22 cellular contexts compared by ENCODE assay signal in the genomic region with DNA sequence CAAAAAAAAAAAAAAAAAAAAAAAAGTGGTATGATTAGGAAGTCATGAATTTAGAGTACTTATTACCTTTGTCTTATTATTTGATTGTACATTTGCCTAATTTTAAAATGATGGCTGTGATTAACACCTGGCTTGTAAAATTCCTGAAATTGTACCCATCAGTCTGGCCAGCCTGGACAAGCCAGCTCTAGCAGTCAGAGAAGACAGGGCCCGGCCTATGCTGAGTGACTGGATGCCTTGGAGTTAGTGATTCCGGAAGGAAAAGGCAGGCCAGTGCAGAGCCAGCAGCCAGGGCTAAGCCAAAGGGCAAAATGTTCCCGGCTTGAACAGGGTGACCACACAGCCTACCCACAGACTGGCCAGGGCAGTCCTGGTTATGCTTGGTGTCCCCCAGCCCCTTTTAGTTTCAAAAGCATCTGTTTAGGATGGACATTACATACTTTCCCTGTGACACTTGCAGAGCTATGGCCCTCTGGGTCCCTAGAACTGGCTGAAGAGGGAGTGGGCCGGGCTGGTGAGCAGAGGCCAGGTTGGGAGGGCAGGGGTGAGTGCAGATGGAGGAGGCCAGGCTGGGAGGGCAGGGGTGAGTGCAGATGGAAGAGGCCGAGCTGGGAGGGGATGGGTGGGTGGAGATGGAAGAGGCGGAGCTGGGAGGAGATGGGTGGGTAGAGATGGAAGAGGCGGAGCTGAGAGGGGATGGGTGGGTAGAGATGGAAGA.
"Had no signal": no experiment of that assay in that cellular context is flagged by ENCODE, and none has a peak within 500 bp of the region (broad histone marks: within the 10 kb centered on the region; RNA-seq: fewer than 3 reads in every experiment).

No MANE protein-coding gene starts in this region.

- H3K9me3 ChIP-seq: breast epithelium, left ventricle myocardium inferior, mucosa of descending colon, stomach, upper lobe of left lung had no signal

- DNase-seq: activated CD4-positive, alpha-beta T cell treated with anti-CD3 and anti-CD28 coated beads, Interleukin-2, amount 50 U/mL, for 1 hour; activated CD8-positive, alpha-beta memory T cell treated with anti-CD3 and anti-CD28 coated beads, Interleukin-2, amount 50 U/mL, for 48 hours; activated effector memory CD4-positive, alpha-beta T cell treated with Interleukin-2 at 50 U/mL for 16 hours; activated naive CD4-positive, alpha-beta T cell treated with anti-CD3 and anti-CD28 coated beads, Interleukin-2, amount 10 ng/mL, durations not matched to agents 7 days and 5 days; activated T-cell treated with anti-CD3 and anti-CD28 coated beads, Interleukin-2, amount 50 U/mL, for 48 hours; cerebellar nuclear complex; cortex of kidney; effector CD4-positive, alpha-beta T cell; hypothalamus; islet precursor cell; left ventricle myocardium inferior; mesenchymal stem cell; mucosa of descending colon; naive B cell; stimulated activated CD4-positive, alpha-beta T cell treated with anti-CD3 and anti-CD28 coated beads, Interleukin-4, amount 100 ng/mL, for 24 hours; stomach; upper lobe of left lung had no signal

- H3K4me3 ChIP-seq: breast epithelium, left ventricle myocardium inferior, mucosa of descending colon, smooth muscle cell, stomach, upper lobe of left lung had no signal

- H3K27ac ChIP-seq: breast epithelium, left ventricle myocardium inferior, stomach, upper lobe of left lung had no signal

- ATAC-seq: activated CD4-positive, CD25-positive, alpha-beta regulatory T cell treated with anti-CD3 and anti-CD28 coated beads, Interleukin-2, amount 50 U/mL, for 24 hours; mucosa of descending colon; sciatic nerve; stimulated activated effector memory CD8-positive, alpha-beta T cell treated with anti-CD3 and anti-CD28 coated beads, Interleukin-12 subunit alpha, Interleukin-12 subunit beta, amount 100 ng/mL, for 72 hours had no signal

- H3K36me3 ChIP-seq: breast epithelium, left ventricle myocardium inferior, stomach, upper lobe of left lung had no signal

- H3K27me3 ChIP-seq: breast epithelium, stomach, upper lobe of left lung had no signal

- H3K4me1 ChIP-seq: breast epithelium, stomach had no signal
